ENCODE assay signal across 19 cellular contexts in the genomic region with DNA sequence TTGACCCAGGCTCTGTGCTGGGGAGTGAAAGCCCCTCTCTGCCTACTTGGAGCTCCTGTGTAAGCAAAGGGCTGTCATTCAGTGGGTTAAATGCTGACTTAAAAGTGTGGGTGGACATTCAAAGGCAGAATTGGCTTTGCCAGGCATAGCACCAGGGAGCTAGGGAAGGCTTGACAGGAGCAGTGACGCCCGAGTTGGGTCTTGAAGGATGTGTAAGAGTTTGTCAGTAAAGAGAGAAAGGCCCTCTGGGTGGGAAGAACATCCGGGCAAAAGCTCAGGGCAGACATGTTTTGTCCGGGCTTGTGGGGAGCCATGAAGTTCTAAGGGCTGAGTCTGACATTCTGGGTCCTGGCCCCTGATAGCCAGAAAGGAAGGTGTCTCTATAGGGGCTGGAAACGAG. TPM values are rescaled to one million over a fixed set of nuclear protein-coding genes. Genes with fewer than 3 reads are reported as not detected.
A peak's percentile ranks its signal among the peaks of the same experiment; 100 is the strongest.
DNase-seq lines count a peak whose midpoint lies in the region; TF ChIP-seq lines count a peak whose summit lies in the region.
"Had no signal": no experiment of that assay in that cellular context is flagged by ENCODE, and none has a peak within 500 bp of the region (broad histone marks: within the 10 kb centered on the region; RNA-seq: fewer than 3 reads in every experiment).

No MANE protein-coding gene starts in this region.

- H3K4me1 Mint-ChIP-seq in IgD-negative memory B cell, result peaks cover 29 to 61% (median 53%) of the 10 kb centered on the region in 3 donors
- H3K4me1 Mint-ChIP-seq in progenitor cell of endocrine pancreas (ENCODE audit: low read depth), result peaks cover 17% of the 10 kb centered on the region

- no peaks in the 10 kb centered on the region for H4K20me1 ChIP-seq in SU-DHL-6 (ENCODE audit: low read depth, low read length)

- H3K4me3 ChIP-seq in SU-DHL-6 (ENCODE audit: insufficient read depth, low read length, poor library complexity, severe bottlenecking), result no peak overlapping the region
- H3K4me3 ChIP-seq in epithelial cell of esophagus (ENCODE audit: low read length), result no peak overlapping the region
- no peak overlapping the region for H3K4me3 ChIP-seq in effector memory CD4-positive, alpha-beta T cell (ENCODE audit: insufficient read depth, low read depth, low read length, poor library complexity, severe bottlenecking)
- H3K4me3 ChIP-seq: PC-9, SJCRH30 had no signal

- H3K27me3 Mint-ChIP-seq in IgD-negative memory B cell, result no peaks in the 10 kb centered on the region
- no peaks in the 10 kb centered on the region for H3K27me3 Mint-ChIP-seq in progenitor cell of endocrine pancreas

- no peaks in the 10 kb centered on the region for H3K4me1 ChIP-seq in effector memory CD4-positive, alpha-beta T cell (ENCODE audit: control insufficient read depth, insufficient read depth, low read length, poor library complexity, severe bottlenecking)
- H3K4me1 ChIP-seq: SJCRH30 had no signal

- no peaks in the 10 kb centered on the region for H3K9me3 ChIP-seq in SU-DHL-6 (ENCODE audit: insufficient read depth, low read length)
- no peaks in the 10 kb centered on the region for H3K9me3 ChIP-seq in effector memory CD4-positive, alpha-beta T cell (ENCODE audit: control insufficient read depth, low read length)
- H3K9me3 ChIP-seq: SJCRH30 had no signal

- no peaks in the 10 kb centered on the region for H3K27me3 ChIP-seq in SU-DHL-6 (ENCODE audit: low read length)
- no peaks in the 10 kb centered on the region for H3K27me3 ChIP-seq in effector memory CD4-positive, alpha-beta T cell (replicated peaks; ENCODE audit: control insufficient read depth, insufficient read depth, low read length, poor library complexity, severe bottlenecking)
- H3K27me3 ChIP-seq: SJCRH30 had no signal

- peak; percentile 21 for DNase-seq in epithelial cell of esophagus (ENCODE audit: low read depth)
- no peak for DNase-seq in progenitor cell of endocrine pancreas (ENCODE audit: low spot score, unreplicated experiment)
- DNase-seq in effector memory CD4-positive, alpha-beta T cell, result no peak
- DNase-seq in dermis blood vessel endothelial cell, result no peak
- no peak for DNase-seq in NCI-H345 treated with DMSO at 0.1 percent for 48 hours (lab: John Stamatoyannopoulos, UW; ENCODE audit: unreplicated experiment)
- DNase-seq: DMS 273 treated with DMSO at 0.1 percent for 48 hours, DND-41, H9, KBM-7, MV-4-11, NCI-H187, NCI-H2107, NCI-H2227 treated with DMSO at 0.1 percent for 48 hours, PC-9, SJCRH30, SW 1271 had no signal

- TF ChIP-seq CTCF in SU-DHL-6 (IDR thresholded peaks at IDR 0.05; ENCODE audit: insufficient read depth, low read length, poor library complexity, severe bottlenecking) (no peak), epithelial cell of esophagus (IDR thresholded peaks at IDR 0.05; ENCODE audit: insufficient read depth, low read depth, low read length, missing control alignments) (no peak), progenitor cell of endocrine pancreas (IDR thresholded peaks at IDR 0.05; ENCODE audit: unreplicated experiment) (no peak)

- H3K27ac Mint-ChIP-seq in IgD-negative memory B cell (peak overlapping the region; percentile 77 to 90 (median 86)), progenitor cell of endocrine pancreas (peak overlapping the region; percentile 72)

- H3K36me3 ChIP-seq in SU-DHL-6 (ENCODE audit: low read length), result no peaks in the 10 kb centered on the region
- no peaks in the 10 kb centered on the region for H3K36me3 ChIP-seq in effector memory CD4-positive, alpha-beta T cell (ENCODE audit: control insufficient read depth, insufficient read depth, low read length)
- H3K36me3 ChIP-seq: SJCRH30 had no signal

- H2AFZ ChIP-seq in SU-DHL-6 (ENCODE audit: low read depth, low read length, severe bottlenecking), result peak overlapping the region; percentile 27
- H2AFZ ChIP-seq: PC-9 had no signal

- peak overlapping the region; percentile 61 for H3K4me2 ChIP-seq in SU-DHL-6 (ENCODE audit: low read depth, low read length, poor library complexity, severe bottlenecking)
- H3K4me2 ChIP-seq: PC-9 had no signal

- peak overlapping the region; percentile 46 for H3K9ac ChIP-seq in SU-DHL-6 (ENCODE audit: low read length)

- peak overlapping the region in 3 of 4 donors; percentile 34 to 75 (median 63) for H3K4me3 Mint-ChIP-seq in IgD-negative memory B cell
- H3K4me3 Mint-ChIP-seq in progenitor cell of endocrine pancreas (ENCODE audit: low read depth), result no peak overlapping the region
- H3K4me3 Mint-ChIP-seq: CD14-positive monocyte, H9 had no signal

- H3K9me2 ChIP-seq in SU-DHL-6 (replicated peaks; ENCODE audit: insufficient read depth, low read length), result no peaks in the 10 kb centered on the region

- peak overlapping the region; percentile 99 for H3K27ac ChIP-seq in SU-DHL-6 (ENCODE audit: low read depth, low read length)
- H3K27ac ChIP-seq in effector memory CD4-positive, alpha-beta T cell (ENCODE audit: insufficient read depth, low read length, poor library complexity, severe bottlenecking), result no peak overlapping the region
- H3K27ac ChIP-seq: PC-9, SJCRH30 had no signal

- H3K9me3 Mint-ChIP-seq in IgD-negative memory B cell (no peaks in the 10 kb centered on the region), progenitor cell of endocrine pancreas (ENCODE audit: low read depth) (no peaks in the 10 kb centered on the region)
- H3K9me3 Mint-ChIP-seq: H9 had no signal

- H3K79me2 ChIP-seq in SU-DHL-6 (ENCODE audit: insufficient read depth, low read length), result no peaks in the 10 kb centered on the region

- peaks cover 66% of the 10 kb centered on the region for H3F3A ChIP-seq in SU-DHL-6 (ENCODE audit: insufficient read depth)

- H3K36me3 Mint-ChIP-seq in IgD-negative memory B cell (peaks cover 4% of the 10 kb centered on the region), progenitor cell of endocrine pancreas (ENCODE audit: insufficient read depth) (no peaks in the 10 kb centered on the region)

RNA-seq across cellular contexts. Expression of a gene that starts 27.9 kb away (rescaled TPM):
- polyA plus RNA-seq in IgD-negative memory B cell, result 11.8 TPM
- total RNA-seq in progenitor cell of endocrine pancreas (136 and 137 TPM in 2 replicates), dermis blood vessel endothelial cell (58.2 and 58.8 TPM in 2 replicates)

RNA-seq across cellular contexts. Expression of a gene that starts 51.5 kb away (rescaled TPM):
- 5.7 TPM for polyA plus RNA-seq in IgD-negative memory B cell
- 8.0 and 8.3 TPM in 2 replicates for total RNA-seq in progenitor cell of endocrine pancreas
- total RNA-seq in dermis blood vessel endothelial cell, result 1.9 and 2.4 TPM in 2 replicates
